In the genomic region with DNA sequence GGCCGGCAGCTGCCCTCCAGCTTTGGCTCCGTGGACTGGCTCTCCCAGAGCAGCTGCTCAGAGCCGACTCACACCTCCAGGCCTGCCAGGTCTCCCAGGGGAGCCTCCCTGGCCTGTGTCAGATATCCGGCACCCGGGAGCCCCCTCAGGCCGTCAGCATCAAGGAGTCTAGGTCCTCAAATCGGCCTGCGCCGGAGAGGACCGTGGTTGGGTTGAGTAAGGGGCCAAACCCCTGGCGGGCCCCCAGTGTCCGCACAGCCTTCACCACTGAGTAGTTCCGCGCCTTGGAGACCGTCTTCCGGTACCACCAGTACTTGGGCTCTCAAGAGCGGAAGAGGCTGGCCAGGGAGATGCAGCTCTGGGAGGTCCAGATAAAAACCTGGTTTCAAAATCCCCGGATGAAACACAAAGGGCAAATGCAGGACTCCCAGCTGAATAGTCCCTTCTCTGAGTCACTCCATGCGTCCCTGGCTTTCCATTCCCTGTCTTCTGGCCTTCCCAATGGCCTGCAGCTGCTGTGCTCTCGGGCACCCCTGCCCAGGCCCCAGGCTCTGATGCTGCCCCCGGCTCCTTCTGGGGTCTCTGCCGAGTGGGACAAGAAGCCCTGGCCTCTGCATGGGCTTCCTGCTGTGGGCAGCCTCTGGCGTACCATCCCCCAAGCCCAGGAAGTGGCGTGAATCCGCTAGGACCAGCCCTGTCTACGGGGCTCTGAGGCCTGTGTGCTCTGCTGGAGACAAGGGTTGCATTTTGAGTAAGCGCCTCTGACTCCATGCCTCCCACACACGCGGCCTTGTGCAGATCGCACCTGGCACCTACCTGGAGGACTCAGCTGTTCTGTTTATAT, we compare ENCODE assay signal across 1 cellular context.
TF ChIP-seq lines count a peak whose summit lies in the region.

No MANE protein-coding gene starts in this region.

TF ChIP-seq in K562, 482 proteins besides CTCF, POLR2A, EP300 and RAD21 (continued from another document and continues in another):
- TF ChIP-seq CBFA2T3 (IDR thresholded peaks at IDR 0.05) (peak; percentile 58), TCFL5 (CRISPR knock-in tag; conservative IDR thresholded peaks at IDR 0.05) (no peak), ZNF79 (CRISPR knock-in tag; IDR thresholded peaks at IDR 0.05; ENCODE audit: low read depth) (no peak), ZKSCAN8 (CRISPR knock-in tag; IDR thresholded peaks at IDR 0.05) (no peak), XRCC4 (IDR thresholded peaks at IDR 0.05; ENCODE audit: extremely low read depth, insufficient read depth, insufficient read length) (no peak), ZBTB1 (CRISPR knock-in tag; IDR thresholded peaks at IDR 0.05; ENCODE audit: borderline replicate concordance, low read depth) (no peak), CCAR2 (IDR thresholded peaks at IDR 0.05; ENCODE audit: low read depth, low read length) (no peak), GTF2F1 (IDR thresholded peaks at IDR 0.05; ENCODE audit: low read depth, low read length) (no peak; the same call in 1 of the 2 replicates), ZNF133 (CRISPR knock-in tag; IDR thresholded peaks at IDR 0.05) (no peak), BRCA1 (IDR thresholded peaks at IDR 0.05) (no peak), BRCA1 (CRISPR knock-in tag; IDR thresholded peaks at IDR 0.05) (no peak), MTA2 (IDR thresholded peaks at IDR 0.05; ENCODE audit: low read depth) (no peak), CREB1 (IDR thresholded peaks at IDR 0.05) (no peak), CREB1 (CRISPR knock-in tag; IDR thresholded peaks at IDR 0.05) (no peak), ZNF507 (tag; conservative IDR thresholded peaks at IDR 0.05) (no peak), JUN (IDR thresholded peaks at IDR 0.05; ENCODE audit: borderline replicate concordance, low read depth, low read length) (peak; percentile 33; the same call in 1 of the 2 replicates), JUN (CRISPR knock-in tag; IDR thresholded peaks at IDR 0.05; ENCODE audit: borderline replicate concordance) (no peak), DPF2 (IDR thresholded peaks at IDR 0.05) (peak; percentile 65; the same call in 1 of the 2 replicates), NCOA2 (IDR thresholded peaks at IDR 0.05; ENCODE audit: partially characterized antibody in 2 of 2) (no peak), FOXA3 (CRISPR knock-in tag; conservative IDR thresholded peaks at IDR 0.05 in 1 of 2, IDR thresholded peaks at IDR 0.05 in 1 of 2) (no peak), TRIM28 (IDR thresholded peaks at IDR 0.05) (no peak), ZNF140 (CRISPR knock-in tag; IDR thresholded peaks at IDR 0.05) (no peak), TBP (optimal IDR thresholded peaks at IDR 0.05; ENCODE audit: low read depth, low read length) (peak; percentile 84), SUPT5H (IDR thresholded peaks at IDR 0.05) (peak; percentile 90), YBX1 (IDR thresholded peaks at IDR 0.05) (no peak), IFI16 (CRISPR knock-in tag; IDR thresholded peaks at IDR 0.05) (no peak)
- TF ChIP-seq, protein P1, sequence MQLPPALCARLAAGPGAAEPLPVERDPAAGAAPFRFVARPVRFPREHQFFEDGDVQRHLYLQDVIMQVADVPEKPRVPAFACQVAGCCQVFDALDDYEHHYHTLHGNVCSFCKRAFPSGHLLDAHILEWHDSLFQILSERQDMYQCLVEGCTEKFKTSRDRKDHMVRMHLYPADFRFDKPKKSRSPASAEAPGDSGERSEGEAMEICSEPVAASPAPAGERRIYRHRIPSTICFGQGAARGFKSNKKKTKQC (CRISPR knock-in tag; IDR thresholded peaks at IDR 0.05), result no peak; the same call in 1 of the 2 replicates
- TF ChIP-seq, protein P2, sequence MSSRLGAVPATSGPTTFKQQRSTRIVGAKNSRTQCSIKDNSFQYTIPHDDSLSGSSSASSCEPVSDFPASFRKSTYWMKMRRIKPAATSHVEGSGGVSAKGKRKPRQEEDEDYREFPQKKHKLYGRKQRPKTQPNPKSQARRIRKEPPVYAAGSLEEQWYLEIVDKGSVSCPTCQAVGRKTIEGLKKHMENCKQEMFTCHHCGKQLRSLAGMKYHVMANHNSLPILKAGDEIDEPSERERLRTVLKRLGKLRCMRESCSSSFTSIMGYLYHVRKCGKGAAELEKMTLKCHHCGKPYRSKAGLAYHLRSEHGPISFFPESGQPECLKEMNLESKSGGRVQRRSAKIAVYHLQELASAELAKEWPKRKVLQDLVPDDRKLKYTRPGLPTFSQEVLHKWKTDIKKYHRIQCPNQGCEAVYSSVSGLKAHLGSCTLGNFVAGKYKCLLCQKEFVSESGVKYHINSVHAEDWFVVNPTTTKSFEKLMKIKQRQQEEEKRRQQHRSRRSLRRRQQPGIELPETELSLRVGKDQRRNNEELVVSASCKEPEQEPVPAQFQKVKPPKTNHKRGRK (tag; IDR thresholded peaks at IDR 0.05), result no peak
- TF ChIP-seq, protein P3, sequence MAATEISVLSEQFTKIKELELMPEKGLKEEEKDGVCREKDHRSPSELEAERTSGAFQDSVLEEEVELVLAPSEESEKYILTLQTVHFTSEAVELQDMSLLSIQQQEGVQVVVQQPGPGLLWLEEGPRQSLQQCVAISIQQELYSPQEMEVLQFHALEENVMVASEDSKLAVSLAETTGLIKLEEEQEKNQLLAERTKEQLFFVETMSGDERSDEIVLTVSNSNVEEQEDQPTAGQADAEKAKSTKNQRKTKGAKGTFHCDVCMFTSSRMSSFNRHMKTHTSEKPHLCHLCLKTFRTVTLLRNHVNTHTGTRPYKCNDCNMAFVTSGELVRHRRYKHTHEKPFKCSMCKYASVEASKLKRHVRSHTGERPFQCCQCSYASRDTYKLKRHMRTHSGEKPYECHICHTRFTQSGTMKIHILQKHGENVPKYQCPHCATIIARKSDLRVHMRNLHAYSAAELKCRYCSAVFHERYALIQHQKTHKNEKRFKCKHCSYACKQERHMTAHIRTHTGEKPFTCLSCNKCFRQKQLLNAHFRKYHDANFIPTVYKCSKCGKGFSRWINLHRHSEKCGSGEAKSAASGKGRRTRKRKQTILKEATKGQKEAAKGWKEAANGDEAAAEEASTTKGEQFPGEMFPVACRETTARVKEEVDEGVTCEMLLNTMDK (IDR thresholded peaks at IDR 0.05; ENCODE audit: borderline replicate concordance, insufficient read depth, low read depth, low read length, poor library complexity, severe bottlenecking), result no peak
- TF ChIP-seq, protein P4, sequence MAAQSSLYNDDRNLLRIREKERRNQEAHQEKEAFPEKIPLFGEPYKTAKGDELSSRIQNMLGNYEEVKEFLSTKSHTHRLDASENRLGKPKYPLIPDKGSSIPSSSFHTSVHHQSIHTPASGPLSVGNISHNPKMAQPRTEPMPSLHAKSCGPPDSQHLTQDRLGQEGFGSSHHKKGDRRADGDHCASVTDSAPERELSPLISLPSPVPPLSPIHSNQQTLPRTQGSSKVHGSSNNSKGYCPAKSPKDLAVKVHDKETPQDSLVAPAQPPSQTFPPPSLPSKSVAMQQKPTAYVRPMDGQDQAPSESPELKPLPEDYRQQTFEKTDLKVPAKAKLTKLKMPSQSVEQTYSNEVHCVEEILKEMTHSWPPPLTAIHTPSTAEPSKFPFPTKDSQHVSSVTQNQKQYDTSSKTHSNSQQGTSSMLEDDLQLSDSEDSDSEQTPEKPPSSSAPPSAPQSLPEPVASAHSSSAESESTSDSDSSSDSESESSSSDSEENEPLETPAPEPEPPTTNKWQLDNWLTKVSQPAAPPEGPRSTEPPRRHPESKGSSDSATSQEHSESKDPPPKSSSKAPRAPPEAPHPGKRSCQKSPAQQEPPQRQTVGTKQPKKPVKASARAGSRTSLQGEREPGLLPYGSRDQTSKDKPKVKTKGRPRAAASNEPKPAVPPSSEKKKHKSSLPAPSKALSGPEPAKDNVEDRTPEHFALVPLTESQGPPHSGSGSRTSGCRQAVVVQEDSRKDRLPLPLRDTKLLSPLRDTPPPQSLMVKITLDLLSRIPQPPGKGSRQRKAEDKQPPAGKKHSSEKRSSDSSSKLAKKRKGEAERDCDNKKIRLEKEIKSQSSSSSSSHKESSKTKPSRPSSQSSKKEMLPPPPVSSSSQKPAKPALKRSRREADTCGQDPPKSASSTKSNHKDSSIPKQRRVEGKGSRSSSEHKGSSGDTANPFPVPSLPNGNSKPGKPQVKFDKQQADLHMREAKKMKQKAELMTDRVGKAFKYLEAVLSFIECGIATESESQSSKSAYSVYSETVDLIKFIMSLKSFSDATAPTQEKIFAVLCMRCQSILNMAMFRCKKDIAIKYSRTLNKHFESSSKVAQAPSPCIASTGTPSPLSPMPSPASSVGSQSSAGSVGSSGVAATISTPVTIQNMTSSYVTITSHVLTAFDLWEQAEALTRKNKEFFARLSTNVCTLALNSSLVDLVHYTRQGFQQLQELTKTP (IDR thresholded peaks at IDR 0.05; ENCODE audit: low read depth in 1 of 2, partially characterized antibody in 2 of 2), result no peak
- TF ChIP-seq, protein P5, sequence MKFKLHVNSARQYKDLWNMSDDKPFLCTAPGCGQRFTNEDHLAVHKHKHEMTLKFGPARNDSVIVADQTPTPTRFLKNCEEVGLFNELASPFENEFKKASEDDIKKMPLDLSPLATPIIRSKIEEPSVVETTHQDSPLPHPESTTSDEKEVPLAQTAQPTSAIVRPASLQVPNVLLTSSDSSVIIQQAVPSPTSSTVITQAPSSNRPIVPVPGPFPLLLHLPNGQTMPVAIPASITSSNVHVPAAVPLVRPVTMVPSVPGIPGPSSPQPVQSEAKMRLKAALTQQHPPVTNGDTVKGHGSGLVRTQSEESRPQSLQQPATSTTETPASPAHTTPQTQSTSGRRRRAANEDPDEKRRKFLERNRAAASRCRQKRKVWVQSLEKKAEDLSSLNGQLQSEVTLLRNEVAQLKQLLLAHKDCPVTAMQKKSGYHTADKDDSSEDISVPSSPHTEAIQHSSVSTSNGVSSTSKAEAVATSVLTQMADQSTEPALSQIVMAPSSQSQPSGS (CRISPR knock-in tag; IDR thresholded peaks at IDR 0.05), result no peak
- TF ChIP-seq, protein P6, sequence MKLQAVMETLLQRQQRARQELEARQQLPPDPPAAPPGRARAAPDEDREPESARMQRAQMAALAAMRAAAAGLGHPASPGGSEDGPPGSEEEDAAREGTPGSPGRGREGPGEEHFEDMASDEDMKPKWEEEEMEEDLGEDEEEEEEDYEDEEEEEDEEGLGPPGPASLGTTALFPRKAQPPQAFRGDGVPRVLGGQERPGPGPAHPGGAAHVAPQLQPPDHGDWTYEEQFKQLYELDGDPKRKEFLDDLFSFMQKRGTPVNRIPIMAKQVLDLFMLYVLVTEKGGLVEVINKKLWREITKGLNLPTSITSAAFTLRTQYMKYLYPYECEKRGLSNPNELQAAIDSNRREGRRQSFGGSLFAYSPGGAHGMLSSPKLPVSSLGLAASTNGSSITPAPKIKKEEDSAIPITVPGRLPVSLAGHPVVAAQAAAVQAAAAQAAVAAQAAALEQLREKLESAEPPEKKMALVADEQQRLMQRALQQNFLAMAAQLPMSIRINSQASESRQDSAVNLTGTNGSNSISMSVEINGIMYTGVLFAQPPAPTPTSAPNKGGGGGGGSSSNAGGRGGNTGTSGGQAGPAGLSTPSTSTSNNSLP (IDR thresholded peaks at IDR 0.05; ENCODE audit: borderline replicate concordance, low read depth, low read length), result no peak
- TF ChIP-seq, protein P7, sequence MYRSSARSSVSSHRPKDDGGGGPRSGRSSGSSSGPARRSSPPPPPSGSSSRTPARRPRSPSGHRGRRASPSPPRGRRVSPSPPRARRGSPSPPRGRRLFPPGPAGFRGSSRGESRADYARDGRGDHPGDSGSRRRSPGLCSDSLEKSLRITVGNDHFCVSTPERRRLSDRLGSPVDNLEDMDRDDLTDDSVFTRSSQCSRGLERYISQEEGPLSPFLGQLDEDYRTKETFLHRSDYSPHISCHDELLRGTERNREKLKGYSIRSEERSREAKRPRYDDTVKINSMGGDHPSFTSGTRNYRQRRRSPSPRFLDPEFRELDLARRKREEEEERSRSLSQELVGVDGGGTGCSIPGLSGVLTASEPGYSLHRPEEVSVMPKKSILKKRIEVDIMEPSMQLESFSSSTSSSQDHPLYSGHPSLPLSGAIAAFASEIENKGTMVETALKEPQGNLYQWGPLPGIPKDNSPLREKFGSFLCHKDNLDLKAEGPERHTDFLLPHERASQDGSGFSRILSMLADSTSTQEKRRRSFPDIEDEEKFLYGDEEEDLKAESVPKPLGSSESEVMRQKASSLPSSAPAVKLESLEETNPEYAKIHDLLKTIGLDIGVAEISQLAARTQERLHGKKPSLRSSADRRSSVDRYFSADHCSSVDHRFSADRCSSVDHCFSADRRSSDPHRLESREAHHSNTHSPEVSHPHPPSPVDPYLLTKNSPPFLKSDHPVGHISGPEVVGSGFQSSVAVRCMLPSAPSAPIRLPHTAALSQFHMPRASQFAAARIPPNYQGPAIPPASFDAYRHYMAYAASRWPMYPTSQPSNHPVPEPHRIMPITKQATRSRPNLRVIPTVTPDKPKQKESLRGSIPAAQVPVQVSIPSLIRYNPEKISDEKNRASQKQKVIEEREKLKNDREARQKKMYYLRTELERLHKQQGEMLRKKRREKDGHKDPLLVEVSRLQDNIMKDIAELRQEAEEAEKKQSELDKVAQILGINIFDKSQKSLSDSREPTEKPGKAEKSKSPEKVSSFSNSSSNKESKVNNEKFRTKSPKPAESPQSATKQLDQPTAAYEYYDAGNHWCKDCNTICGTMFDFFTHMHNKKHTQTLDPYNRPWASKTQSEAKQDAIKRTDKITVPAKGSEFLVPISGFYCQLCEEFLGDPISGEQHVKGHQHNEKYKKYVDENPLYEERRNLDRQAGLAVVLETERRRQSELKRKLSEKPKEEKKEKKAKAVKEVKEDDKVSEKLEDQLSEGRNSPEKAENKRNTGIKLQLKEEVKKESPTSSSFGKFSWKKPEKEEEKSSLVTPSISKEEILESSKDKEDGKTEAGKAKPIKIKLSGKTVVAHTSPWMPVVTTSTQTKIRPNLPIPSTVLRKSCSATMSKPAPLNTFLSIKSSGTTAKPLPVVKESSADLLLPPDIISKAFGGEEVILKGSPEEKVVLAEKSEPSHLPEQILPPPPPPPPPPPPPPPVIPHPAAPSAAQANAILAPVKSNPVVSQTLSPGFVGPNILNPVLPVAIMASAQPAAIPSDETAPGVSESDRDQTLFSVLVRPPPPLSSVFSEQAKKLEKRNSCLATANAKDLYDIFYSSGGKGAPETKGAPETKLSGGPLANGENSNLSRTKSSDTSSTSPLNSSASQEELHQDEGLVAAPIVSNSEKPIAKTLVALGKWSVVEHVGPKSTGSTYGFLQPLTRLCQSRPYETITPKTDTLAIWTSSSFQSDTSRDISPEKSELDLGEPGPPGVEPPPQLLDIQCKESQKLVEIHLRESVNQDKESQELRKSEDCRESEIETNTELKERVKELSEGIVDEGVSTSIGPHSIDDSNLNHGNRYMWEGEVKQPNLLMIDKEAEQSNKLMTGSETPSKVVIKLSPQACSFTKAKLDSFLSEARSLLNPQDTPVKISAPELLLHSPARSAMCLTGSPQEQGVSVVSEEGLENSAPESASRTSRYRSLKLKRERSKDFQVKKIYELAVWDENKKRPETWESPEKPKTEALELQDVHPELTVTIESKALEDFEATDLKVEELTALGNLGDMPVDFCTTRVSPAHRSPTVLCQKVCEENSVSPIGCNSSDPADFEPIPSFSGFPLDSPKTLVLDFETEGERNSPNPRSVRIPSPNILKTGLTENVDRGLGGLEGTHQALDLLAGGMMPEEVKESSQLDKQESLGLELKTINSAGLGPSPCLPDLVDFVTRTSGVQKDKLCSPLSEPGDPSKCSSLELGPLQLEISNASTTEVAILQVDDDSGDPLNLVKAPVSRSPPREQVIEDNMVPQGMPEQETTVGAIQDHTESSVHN (IDR thresholded peaks at IDR 0.05; ENCODE audit: borderline replicate concordance in 1 of 2, low read depth in 1 of 2), result no peak
- TF ChIP-seq, protein P8, sequence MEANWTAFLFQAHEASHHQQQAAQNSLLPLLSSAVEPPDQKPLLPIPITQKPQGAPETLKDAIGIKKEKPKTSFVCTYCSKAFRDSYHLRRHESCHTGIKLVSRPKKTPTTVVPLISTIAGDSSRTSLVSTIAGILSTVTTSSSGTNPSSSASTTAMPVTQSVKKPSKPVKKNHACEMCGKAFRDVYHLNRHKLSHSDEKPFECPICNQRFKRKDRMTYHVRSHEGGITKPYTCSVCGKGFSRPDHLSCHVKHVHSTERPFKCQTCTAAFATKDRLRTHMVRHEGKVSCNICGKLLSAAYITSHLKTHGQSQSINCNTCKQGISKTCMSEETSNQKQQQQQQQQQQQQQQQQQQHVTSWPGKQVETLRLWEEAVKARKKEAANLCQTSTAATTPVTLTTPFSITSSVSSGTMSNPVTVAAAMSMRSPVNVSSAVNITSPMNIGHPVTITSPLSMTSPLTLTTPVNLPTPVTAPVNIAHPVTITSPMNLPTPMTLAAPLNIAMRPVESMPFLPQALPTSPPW (CRISPR knock-in tag; IDR thresholded peaks at IDR 0.05), result peak; percentile 9
